Comparison of ENCODE assay signal across 18 cellular contexts in genomic region chr17:82345151-82345976, GRCh38. TPM values are rescaled to one million over a fixed set of nuclear protein-coding genes. Genes with fewer than 3 reads are reported as not detected.
DNase-seq lines count a peak whose midpoint lies in the region; ATAC-seq, FAIRE-seq and TF ChIP-seq lines count a peak whose summit lies in the region.
"Had no signal": no experiment of that assay in that cellular context is flagged by ENCODE, and none has a peak within 500 bp of the region (broad histone marks: within the 10 kb centered on the region; RNA-seq: fewer than 3 reads in every experiment).

No MANE protein-coding gene starts in this region.

- H3K9me1 ChIP-seq in K562 (ENCODE audit: control insufficient read depth, insufficient read depth, low read length), result no peaks in the 10 kb centered on the region

- H3K27ac Mint-ChIP-seq in activated CD4-positive, alpha-beta T cell treated with anti-CD3 and anti-CD28 coated beads for 36 hours, result no peak overlapping the region
- H3K27ac Mint-ChIP-seq: CD8-positive, alpha-beta T cell; HFFc6 had no signal

- H3K27me3 ChIP-seq in K562 (ENCODE audit: control insufficient read depth in 2 of 2, insufficient read depth in 2 of 2, low read length in 2 of 2) (no peaks in the 10 kb centered on the region), neuronal stem cell (ENCODE audit: control insufficient read depth in 3 of 3, insufficient read depth in 3 of 3, low read depth in 1 of 3, low read length in 3 of 3) (peaks cover 0 to 13% (median 0%) of the 10 kb centered on the region in 3 experiments)
- H3K27me3 ChIP-seq: MG63 had no signal

- H3K27me3 Mint-ChIP-seq in activated CD4-positive, alpha-beta T cell treated with anti-CD3 and anti-CD28 coated beads for 36 hours, result peaks cover 7% of the 10 kb centered on the region

- DNase-seq in activated CD4-positive, alpha-beta T cell treated with anti-CD3 and anti-CD28 coated beads for 36 hours, result peak; percentile 1
- DNase-seq in activated CD4-positive, alpha-beta T cell treated with anti-CD3 and anti-CD28 coated beads, Interleukin-2, amount 50 U/mL, for 1 hour, result no peak
- DNase-seq in K562 (ENCODE audit: extremely low read depth in 1 of 4, low spot score in 3 of 4) (peak; percentile 51 to 96 (median 70)), neuronal stem cell (ENCODE audit: low spot score) (no peak), GM19239 (ENCODE audit: insufficient read length, low spot score) (no peak)
- DNase-seq: CD8-positive, alpha-beta T cell; GF-D8; GOT3; HFFc6; MG63; NCI-H1092 treated with DMSO at 0.1 percent for 48 hours; NCI-H1694 treated with DMSO at 0.1 percent for 48 hours; NCI-H69; NK-92 treated with Interleukin-12 subunit alpha and Interleukin-12 subunit beta, amount 100 ng/mL, for 24 hours; PC-9 had no signal

- TF ChIP-seq EP300 in K562 (IDR thresholded peaks at IDR 0.05; ENCODE audit: low read length), result peak; percentile 94

- peak overlapping the region; percentile 94 for H4K91ac ChIP-seq in neuronal stem cell (ENCODE audit: low read depth, low read length, poor library complexity)

- H2BK5ac ChIP-seq in neuronal stem cell (ENCODE audit: low read length), result peak overlapping the region; percentile 96

- no peaks in the 10 kb centered on the region for H3K36me3 ChIP-seq in K562 (ENCODE audit: control insufficient read depth, insufficient read depth, low read length)
- H3K36me3 ChIP-seq in neuronal stem cell (replicated peaks in 1 of 2; ENCODE audit: control insufficient read depth in 2 of 2, insufficient read depth in 2 of 2, low read length in 2 of 2), result no peaks in the 10 kb centered on the region
- H3K36me3 ChIP-seq: MG63 had no signal

- peaks cover 6% of the 10 kb centered on the region for H3K4me1 Mint-ChIP-seq in activated CD4-positive, alpha-beta T cell treated with anti-CD3 and anti-CD28 coated beads for 36 hours

- H3K23ac ChIP-seq in neuronal stem cell (ENCODE audit: low read depth, low read length, poor library complexity), result peak overlapping the region; percentile 22

- H3K9ac ChIP-seq in K562 (ENCODE audit: insufficient read depth in 1 of 2, low read depth in 2 of 2, low read length in 2 of 2) (peak overlapping the region; percentile 81 to 89), neuronal stem cell (ENCODE audit: low read depth, low read length, poor library complexity) (no peak overlapping the region)

- WGBS in K562 (ENCODE audit: insufficient coverage, low coverage, missing lambda C conversion rate), result 20% methylated on average over 41 of the region's 42 CpGs
- no CpG with 5 or more reads among the region's 42 CpGs for WGBS in neuronal stem cell (ENCODE audit: extremely low coverage in 2 of 2, insufficient read length in 2 of 2, insufficient replicate concordance in 1 of 2), 2 donors

- peak overlapping the region; percentile 91 for H2AK5ac ChIP-seq in neuronal stem cell (ENCODE audit: low read depth, low read length)

- no peaks in the 10 kb centered on the region for H3K79me2 ChIP-seq in K562 (ENCODE audit: control insufficient read depth, insufficient read depth, low read length)

- no peaks in the 10 kb centered on the region for H3K36me3 Mint-ChIP-seq in activated CD4-positive, alpha-beta T cell treated with anti-CD3 and anti-CD28 coated beads for 36 hours (ENCODE audit: low read depth)
- H3K36me3 Mint-ChIP-seq: CD8-positive, alpha-beta T cell had no signal

- H4K20me1 ChIP-seq in K562 (replicated peaks; ENCODE audit: control insufficient read depth, insufficient read depth, low read length), result no peaks in the 10 kb centered on the region

- CTCF ChIA-PET in activated CD4-positive, alpha-beta T cell treated with anti-CD3 and anti-CD28 coated beads for 36 hours (lab: Charles Lee), result interaction anchor here (0.6 to 1.6 kb wide), 3 partner anchors 12 to 209 kb away, joined by 3 to 4 read pairs (median 3); partner anchors contain the start of gene SECTM1
- CTCF ChIA-PET in K562 (lab: Yijun Ruan, JAX; ENCODE audit: low intra/inter-chr PET ratio), result no interaction called here

- H2AFZ ChIP-seq in K562 (ENCODE audit: low read depth, low read length), result peak overlapping the region; percentile 86
- H2AFZ ChIP-seq in neuronal stem cell (ENCODE audit: low read length), result peak overlapping the region; percentile 74
- H2AFZ ChIP-seq: PC-9 had no signal

- H3K14ac ChIP-seq in neuronal stem cell (ENCODE audit: low read length), result peak overlapping the region; percentile 5

- peak overlapping the region; percentile 53 for H4K8ac ChIP-seq in neuronal stem cell (ENCODE audit: low read depth, low read length)

- peak overlapping the region; percentile 26 for H3K4ac ChIP-seq in neuronal stem cell (ENCODE audit: low read length)

- FAIRE-seq in K562 (lab: Jason Lieb, UNC), result peak; percentile 99
- FAIRE-seq in GM19239 (lab: Jason Lieb, UNC), result no peak

- H3K9me3 ChIP-seq in K562 (replicated peaks; ENCODE audit: control insufficient read depth, insufficient read depth, low read depth, low read length), result peaks cover 4% of the 10 kb centered on the region
- no peaks in the 10 kb centered on the region for H3K9me3 ChIP-seq in neuronal stem cell (replicated peaks in 1 of 2; ENCODE audit: control insufficient read depth in 2 of 2, insufficient read depth in 1 of 2, low read depth in 1 of 2, low read length in 2 of 2)
- H3K9me3 ChIP-seq: MG63 had no signal

- H3K27ac ChIP-seq in K562 (ENCODE audit: extremely low read depth, low read depth, low read length) (peak overlapping the region; percentile 98), neuronal stem cell (replicated peaks; ENCODE audit: low read length) (peak overlapping the region; percentile 40)
- H3K27ac ChIP-seq: 22Rv1, PC-9 had no signal

- H3K79me1 ChIP-seq in neuronal stem cell (ENCODE audit: low read depth, low read length), result no peaks in the 10 kb centered on the region

- ATAC-seq in activated CD4-positive, alpha-beta T cell treated with anti-CD3 and anti-CD28 coated beads for 36 hours, result no peak
- ATAC-seq in K562, result peak; percentile 89
- no peak for ATAC-seq in HG03442 (IDR thresholded peaks at IDR 0.05; ENCODE audit: unreplicated experiment)
- ATAC-seq: CD8-positive, alpha-beta T cell had no signal

- peaks cover 44 to 74% of the 10 kb centered on the region in 2 experiments for H3K4me1 ChIP-seq in K562 (replicated peaks in 1 of 2; ENCODE audit: control insufficient read depth in 2 of 2, insufficient read depth in 2 of 2, low read length in 2 of 2)
- H3K4me1 ChIP-seq in neuronal stem cell (ENCODE audit: control insufficient read depth in 2 of 2, insufficient read depth in 1 of 2, low read depth in 1 of 2, low read length in 2 of 2), result peaks cover 12 to 16% of the 10 kb centered on the region in 2 donors

- H2BK15ac ChIP-seq in neuronal stem cell (ENCODE audit: low read length), result peak overlapping the region; percentile 13

- H3K18ac ChIP-seq in neuronal stem cell (ENCODE audit: low read length), result peak overlapping the region; percentile 91

- no peak overlapping the region for H3K4me3 Mint-ChIP-seq in activated CD4-positive, alpha-beta T cell treated with anti-CD3 and anti-CD28 coated beads for 36 hours
- H3K4me3 Mint-ChIP-seq: CD8-positive, alpha-beta T cell; HFFc6 had no signal

- peak overlapping the region; percentile 57 for H3K4me2 ChIP-seq in K562 (ENCODE audit: insufficient read depth, low read length)
- no peak overlapping the region for H3K4me2 ChIP-seq in neuronal stem cell (ENCODE audit: insufficient read depth, low read length, poor library complexity, severe bottlenecking)
- H3K4me2 ChIP-seq: PC-9 had no signal

- intact Hi-C loops in activated CD4-positive, alpha-beta T cell treated with anti-CD3 and anti-CD28 coated beads for 36 hours (cut with DNase I, micrococcal nuclease), result no loop called here
- intact Hi-C loops in K562 (cut with micrococcal nuclease), result loop anchor here (10.0 kb wide), 1 partner anchor 311 kb away; the partner anchor contains the start of genes DCXR and RAC3

- POLR2A ChIA-PET in activated CD4-positive, alpha-beta T cell treated with anti-CD3 and anti-CD28 coated beads for 36 hours (lab: Charles Lee), result interaction anchor here (1.4 kb wide), 1 partner anchor 11 kb away, joined by 3 read pairs; no protein-coding TSS in a partner anchor
- POLR2A ChIA-PET in K562 (lab: Yijun Ruan, JAX), result interaction anchor here (0.7 to 2.0 kb wide), 14 partner anchors 9 to 133 kb away, joined by 3 to 8 read pairs (median 4); partner anchors contain the start of gene CCDC57

- no peak overlapping the region for H2BK120ac ChIP-seq in neuronal stem cell (ENCODE audit: low read depth, low read length)

- no TSS peak for BruUV-seq in K562 (replicated peaks; lab: Mats Ljungman, UMichigan)

- H3K9me3 Mint-ChIP-seq in activated CD4-positive, alpha-beta T cell treated with anti-CD3 and anti-CD28 coated beads for 36 hours (ENCODE audit: low read depth), result no peaks in the 10 kb centered on the region
- H3K9me3 Mint-ChIP-seq: CD8-positive, alpha-beta T cell had no signal

- TF ChIP-seq RAD21 in K562 (CRISPR knock-in tag; conservative IDR thresholded peaks at IDR 0.05 in 1 of 2, IDR thresholded peaks at IDR 0.05 in 1 of 2), result no peak

- H3K4me3 ChIP-seq in K562, result no peak overlapping the region
- no peak overlapping the region for H3K4me3 ChIP-seq in neuronal stem cell (ENCODE audit: low read length in 2 of 2)
- H3K4me3 ChIP-seq: MG63, PC-9 had no signal

- peak overlapping the region; percentile 53 for H2BK12ac ChIP-seq in neuronal stem cell (ENCODE audit: low read length)

- TF ChIP-seq CTCF in K562 (IDR thresholded peaks at IDR 0.05 in 2 of 3, conservative IDR thresholded peaks at IDR 0.05 in 1 of 3; ENCODE audit: insufficient read depth in 2 of 3, low read depth in 1 of 3, low read length in 3 of 3), result no peak

- in situ Hi-C loops in K562 (cut with MboI), result no loop called here

- TF ChIP-seq POLR2A in K562 (conservative IDR thresholded peaks at IDR 0.05), result no peak

RNA-seq across cellular contexts. Expression of gene SECTM1, which starts 11.8 kb away (rescaled TPM):
- 10 to 100 TPM in 1 of 2 experiments, 1 to 10 TPM in 1; 9.0 to 10.9 TPM for total RNA-seq in activated CD4-positive, alpha-beta T cell treated with anti-CD3 and anti-CD28 coated beads for 36 hours
- 0.86 TPM in 1 of 2 replicates, not detected in the other for total RNA-seq in K562 (2011; cell fraction: chromatin; rRNA removed; ENCODE audit: low replicate concordance)
- 0.53 and 0.83 TPM in 2 replicates for total RNA-seq in K562 (2011; cell fraction: nucleolus; rRNA removed)
- total RNA-seq in K562 (2011; cell fraction: nucleoplasm; rRNA removed), result 0.99 TPM in 1 of 2 replicates, not detected in the other
- 0.18 TPM in 1 of 2 replicates, not detected in the other for total RNA-seq in K562 (2014; rRNA removed)
- not detected in 2 replicates for total RNA-seq in K562 (2014; rRNA removed; fragmentation: Illumina TruSeq; extraction: Trizol)
- not detected in 2 replicates for total RNA-seq in K562 (2015; rRNA removed; fragmentation: Illumina TruSeq; extraction: Trizol)
- total RNA-seq in K562 (2021), result 0.11 TPM in 1 of 2 replicates, not detected in the other
- polyA plus RNA-seq in K562 (2011; rRNA removed), result 0.19 and 0.46 TPM in 2 replicates
- polyA plus RNA-seq in K562 (2011; cell fraction: cytosol; rRNA removed), result 0.35 and 1.1 TPM in 2 replicates
- polyA plus RNA-seq in K562 (2011; cell fraction: nucleus; rRNA removed), result 0.31 and 0.47 TPM in 2 replicates
- polyA plus RNA-seq in K562 (2012), result 0.36 and 0.57 TPM in 2 replicates
- 0.15 TPM in 1 of 2 replicates, not detected in the other for polyA plus RNA-seq in K562 (2014; fragmentation: Illumina TruSeq; extraction: Trizol)
- polyA plus RNA-seq in K562 (2014; fragmentation: Nextera tagmentation; extraction: Ambion mirVana), result not detected
- not detected in 2 replicates for polyA plus RNA-seq in K562 (2014; rRNA removed)
- polyA minus RNA-seq in K562 (2011; rRNA and poly(A)+ RNA removed), result 0.18 and 0.33 TPM in 2 replicates
- not detected in 2 replicates for polyA minus RNA-seq in K562 (2011; cell fraction: cytosol; rRNA and poly(A)+ RNA removed)
- 0.94 TPM in 1 of 2 replicates, not detected in the other for polyA minus RNA-seq in K562 (2011; cell fraction: nucleus; rRNA and poly(A)+ RNA removed)
- polyA plus RNA-seq in neuronal stem cell (2013, experiment 1 of 2), result 0.39 TPM
- 0.65 TPM for polyA plus RNA-seq in neuronal stem cell (2013, experiment 2 of 2)

RNA-seq across cellular contexts. Expression of gene TEX19, which starts 13.7 kb away (rescaled TPM):
- not detected for total RNA-seq in activated CD4-positive, alpha-beta T cell treated with anti-CD3 and anti-CD28 coated beads for 36 hours
- total RNA-seq in K562 (2011; cell fraction: chromatin; rRNA removed; ENCODE audit: low replicate concordance), result 1.0 and 1.2 TPM in 2 replicates
- 1.2 TPM in 2 replicates for total RNA-seq in K562 (2011; cell fraction: nucleolus; rRNA removed)
- total RNA-seq in K562 (2011; cell fraction: nucleoplasm; rRNA removed), result 1.0 and 1.8 TPM in 2 replicates
- total RNA-seq in K562 (2014; rRNA removed) (1.6 and 2.4 TPM in 2 replicates), K562 (2014; rRNA removed; fragmentation: Illumina TruSeq; extraction: Trizol) (0.93 and 1.4 TPM in 2 replicates), K562 (2015; rRNA removed; fragmentation: Illumina TruSeq; extraction: Trizol) (1.6 and 2.0 TPM in 2 replicates), K562 (2021) (1.4 and 2.1 TPM in 2 replicates)
- polyA plus RNA-seq in K562 (2011; rRNA removed) (3.6 and 4.9 TPM in 2 replicates), K562 (2014; fragmentation: Illumina TruSeq; extraction: Trizol) (1.9 and 2.3 TPM in 2 replicates), K562 (2014; fragmentation: Nextera tagmentation; extraction: Ambion mirVana) (under 1 TPM; 0.10 to 0.57 TPM), K562 (2014; rRNA removed) (1.9 and 2.2 TPM in 2 replicates)
- polyA plus RNA-seq in K562 (2011; cell fraction: cytosol; rRNA removed), result 4.1 and 5.7 TPM in 2 replicates
- 1.2 and 1.9 TPM in 2 replicates for polyA plus RNA-seq in K562 (2011; cell fraction: nucleus; rRNA removed)
- polyA plus RNA-seq in K562 (2012), result 2.0 and 5.3 TPM in 2 replicates
- 2.4 and 2.7 TPM in 2 replicates for polyA minus RNA-seq in K562 (2011; rRNA and poly(A)+ RNA removed)
- 0.91 and 1.5 TPM in 2 replicates for polyA minus RNA-seq in K562 (2011; cell fraction: cytosol; rRNA and poly(A)+ RNA removed)
- polyA minus RNA-seq in K562 (2011; cell fraction: nucleus; rRNA and poly(A)+ RNA removed), result 0.13 and 0.56 TPM in 2 replicates
- 0.28 TPM for polyA plus RNA-seq in neuronal stem cell (2013, experiment 1 of 2)
- polyA plus RNA-seq in neuronal stem cell (2013, experiment 2 of 2), result 0.19 TPM
- total RNA-seq: CD8-positive, alpha-beta T cell had no signal

RNA-seq across cellular contexts. Expression of gene UTS2R, which starts 26.2 kb away (rescaled TPM):
- total RNA-seq in activated CD4-positive, alpha-beta T cell treated with anti-CD3 and anti-CD28 coated beads for 36 hours, result not detected
- total RNA-seq in K562 (2011; cell fraction: chromatin; rRNA removed; ENCODE audit: low replicate concordance), result not detected in 2 replicates
- not detected in 2 replicates for total RNA-seq in K562 (2011; cell fraction: nucleolus; rRNA removed)
- total RNA-seq in K562 (2011; cell fraction: nucleoplasm; rRNA removed), result not detected in 2 replicates
- total RNA-seq in K562 (2014; rRNA removed) (not detected in 2 replicates), K562 (2014; rRNA removed; fragmentation: Illumina TruSeq; extraction: Trizol) (not detected in 2 replicates), K562 (2015; rRNA removed; fragmentation: Illumina TruSeq; extraction: Trizol) (not detected in 2 replicates), K562 (2021) (0.22 TPM in 1 of 2 replicates, not detected in the other)
- polyA plus RNA-seq in K562 (2011; rRNA removed) (not detected in 2 replicates), K562 (2014; fragmentation: Illumina TruSeq; extraction: Trizol) (not detected in 2 replicates), K562 (2014; fragmentation: Nextera tagmentation; extraction: Ambion mirVana) (not detected), K562 (2014; rRNA removed) (not detected in 2 replicates)
- polyA plus RNA-seq in K562 (2011; cell fraction: cytosol; rRNA removed), result not detected in 2 replicates
- polyA plus RNA-seq in K562 (2011; cell fraction: nucleus; rRNA removed), result 0.27 TPM in 1 of 2 replicates, not detected in the other
- not detected in 2 replicates for polyA plus RNA-seq in K562 (2012)
- polyA minus RNA-seq in K562 (2011; rRNA and poly(A)+ RNA removed), result not detected in 2 replicates
- not detected in 2 replicates for polyA minus RNA-seq in K562 (2011; cell fraction: cytosol; rRNA and poly(A)+ RNA removed)
- not detected in 2 replicates for polyA minus RNA-seq in K562 (2011; cell fraction: nucleus; rRNA and poly(A)+ RNA removed)
- 0.11 TPM for polyA plus RNA-seq in neuronal stem cell (2013, experiment 1 of 2)
- 0.12 TPM for polyA plus RNA-seq in neuronal stem cell (2013, experiment 2 of 2)
- total RNA-seq: CD8-positive, alpha-beta T cell; HFFc6; PC-9 had no signal
- polyA plus RNA-seq: BJ had no signal

RNA-seq across cellular contexts. Expression of gene CD7, which starts 28.0 kb away (rescaled TPM):
- total RNA-seq in activated CD4-positive, alpha-beta T cell treated with anti-CD3 and anti-CD28 coated beads for 36 hours, result 100 to 1,000 TPM; 614 to 725 TPM
- total RNA-seq in K562 (2011; cell fraction: chromatin; rRNA removed; ENCODE audit: low replicate concordance), result 0.44 TPM in 1 of 2 replicates, not detected in the other
- total RNA-seq in K562 (2011; cell fraction: nucleolus; rRNA removed), result 0.66 and 0.83 TPM in 2 replicates
- total RNA-seq in K562 (2011; cell fraction: nucleoplasm; rRNA removed), result 0.69 TPM in 1 of 2 replicates, not detected in the other
- total RNA-seq in K562 (2014; rRNA removed) (not detected in 2 replicates), K562 (2014; rRNA removed; fragmentation: Illumina TruSeq; extraction: Trizol) (not detected in 2 replicates), K562 (2015; rRNA removed; fragmentation: Illumina TruSeq; extraction: Trizol) (not detected in 2 replicates), K562 (2021) (0.18 and 0.35 TPM in 2 replicates)
- polyA plus RNA-seq in K562 (2011; rRNA removed) (0.21 and 0.85 TPM in 2 replicates), K562 (2014; fragmentation: Illumina TruSeq; extraction: Trizol) (not detected in 2 replicates), K562 (2014; fragmentation: Nextera tagmentation; extraction: Ambion mirVana) (not detected), K562 (2014; rRNA removed) (not detected in 2 replicates)
- 0.34 and 1.3 TPM in 2 replicates for polyA plus RNA-seq in K562 (2011; cell fraction: cytosol; rRNA removed)
- 0.88 and 1.2 TPM in 2 replicates for polyA plus RNA-seq in K562 (2011; cell fraction: nucleus; rRNA removed)
- polyA plus RNA-seq in K562 (2012), result 0.16 and 0.19 TPM in 2 replicates
- polyA minus RNA-seq in K562 (2011; rRNA and poly(A)+ RNA removed), result not detected in 2 replicates
- polyA minus RNA-seq in K562 (2011; cell fraction: cytosol; rRNA and poly(A)+ RNA removed), result 1.0 TPM in 1 of 2 replicates, not detected in the other
- polyA minus RNA-seq in K562 (2011; cell fraction: nucleus; rRNA and poly(A)+ RNA removed), result 0.27 TPM in 1 of 2 replicates, not detected in the other
- polyA plus RNA-seq in neuronal stem cell (2013, experiment 1 of 2), result 1.5 TPM
- polyA plus RNA-seq in neuronal stem cell (2013, experiment 2 of 2), result 1.5 TPM

Comparison
In these comparisons a context has a peak if more than half of its experiments do, and no peak if none do; other contexts are left out.
1. DNase-seq: peak in activated CD4-positive, alpha-beta T cell treated with anti-CD3 and anti-CD28 coated beads for 36 hours (single experiment) and K562 (4 of 4); none in activated CD4-positive, alpha-beta T cell treated with anti-CD3 and anti-CD28 coated beads, Interleukin-2, amount 50 U/mL, for 1 hour (single experiment), neuronal stem cell (single experiment) and GM19239 (single experiment).
2. RNA of gene SECTM1, which starts 11.8 kb away (total RNA-seq): 9.0 to 10.9 TPM in activated CD4-positive, alpha-beta T cell treated with anti-CD3 and anti-CD28 coated beads for 36 hours; 0.11 to 0.99 TPM in K562; every median in the first group is over 4 times any median in the second.